ENCODE assay signal across 22 cellular contexts in genomic region chr7:111184960-111185359, GRCh38.
DNase-seq lines count a peak whose midpoint lies in the region; FAIRE-seq and TF ChIP-seq lines count a peak whose summit lies in the region.
"Had no signal": no experiment of that assay in that cellular context is flagged by ENCODE, and none has a peak within 500 bp of the region (broad histone marks: within the 10 kb centered on the region; RNA-seq: fewer than 3 reads in every experiment).

No MANE protein-coding gene starts in this region.

- no peak for TF ChIP-seq POLR2A in H54 (IDR thresholded peaks at IDR 0.05; ENCODE audit: low read depth, low read length)

- no peak for TF ChIP-seq CTCF in mesothelial cell of epicardium (IDR thresholded peaks at IDR 0.05; ENCODE audit: unreplicated experiment)

- H3K27me3 Mint-ChIP-seq in mesothelial cell of epicardium (ENCODE audit: low read depth) = no peaks in the 10 kb centered on the region
- H3K27me3 Mint-ChIP-seq: B cell, T-cell had no signal

- peaks cover 20% of the 10 kb centered on the region for H3K9me3 Mint-ChIP-seq in mesothelial cell of epicardium
- H3K9me3 Mint-ChIP-seq: H9 had no signal

- peak; percentile 52 for FAIRE-seq in H54 (lab: Jason Lieb, UNC)
- FAIRE-seq: GM18507, HTR-8/SVneo, K562 had no signal

- peak; percentile 55 for DNase-seq in NCI-H2171 treated with DMSO at 0.1 percent for 48 hours (lab: John Stamatoyannopoulos, UW)
- no peak for DNase-seq in NCI-H2171 (lab: John Stamatoyannopoulos, UW)
- DNase-seq in H54 (ENCODE audit: insufficient read length, low spot score) = no peak
- DNase-seq in NCI-H69 (lab: John Stamatoyannopoulos, UW) = peak; percentile 36
- DNase-seq in mesothelial cell of epicardium (ENCODE audit: low spot score in 2 of 2, unreplicated experiment in 2 of 2) = no peak
- DNase-seq in dermis blood vessel endothelial cell = no peak
- DNase-seq in activated CD4-positive, alpha-beta T cell treated with anti-CD3 and anti-CD28 coated beads for 4 hours = no peak
- DNase-seq in NOMO-1 treated with DMSO at 0.1 percent for 48 hours (lab: John Stamatoyannopoulos, UW; ENCODE audit: unreplicated experiment) = no peak
- DNase-seq: Caco-2; CD8-positive, alpha-beta T cell; DMS153; DND-41; H9; Kasumi-1; MG63; NCI-H2081; PC-3; T-cell had no signal

- no peak overlapping the region for H3K4me3 Mint-ChIP-seq in mesothelial cell of epicardium
- H3K4me3 Mint-ChIP-seq: B cell; CD8-positive, alpha-beta T cell; H9; T-cell had no signal

- H3K36me3 Mint-ChIP-seq in mesothelial cell of epicardium = peaks cover 10% of the 10 kb centered on the region

- peaks cover 9% of the 10 kb centered on the region for H3K4me1 Mint-ChIP-seq in mesothelial cell of epicardium
- H3K4me1 Mint-ChIP-seq: B cell, T-cell had no signal

- peak overlapping the region; percentile 10 for H3K27ac Mint-ChIP-seq in mesothelial cell of epicardium
- H3K27ac Mint-ChIP-seq: B cell; CD8-positive, alpha-beta T cell; H9; T-cell had no signal

Comparison
In these comparisons a context has a peak if more than half of its experiments do, and no peak if none do; other contexts are left out.
1. DNase-seq: peak in NCI-H2171 treated with DMSO at 0.1 percent for 48 hours (single experiment) and NCI-H69 (single experiment); none in NCI-H2171 (single experiment), H54 (single experiment), mesothelial cell of epicardium (0 of 2), dermis blood vessel endothelial cell (single experiment), activated CD4-positive, alpha-beta T cell treated with anti-CD3 and anti-CD28 coated beads for 4 hours (0 of 2) and NOMO-1 treated with DMSO at 0.1 percent for 48 hours (single experiment).